In genomic region chr10:133526957-133527588, GRCh38 we compare ENCODE assay signal across 1 cellular context.
TF ChIP-seq lines count a peak whose summit lies in the region.

Gene CYP2E1 (plus strand): TSS chr10:133527363. CDS start chr10:133527396, 33 bp downstream.

TF ChIP-seq in IMR-90, 13 proteins besides CTCF, POLR2A, EP300 and RAD21:
- no peak for TF ChIP-seq CHD1 (IDR thresholded peaks at IDR 0.05; ENCODE audit: low read depth, low read length)
- no peak for TF ChIP-seq ELK1 (IDR thresholded peaks at IDR 0.05; ENCODE audit: borderline replicate concordance, low read depth, low read length)
- no peak for TF ChIP-seq RFX5 (IDR thresholded peaks at IDR 0.05; ENCODE audit: low read depth, low read length)
- no peak for TF ChIP-seq MXI1 (IDR thresholded peaks at IDR 0.05; ENCODE audit: borderline replicate concordance, low read depth, low read length)
- TF ChIP-seq SMC3 (IDR thresholded peaks at IDR 0.05; ENCODE audit: low read depth, low read length): no peak
- TF ChIP-seq USF2 (IDR thresholded peaks at IDR 0.05; ENCODE audit: low read depth, low read length): no peak
- no peak for TF ChIP-seq BHLHE40 (IDR thresholded peaks at IDR 0.05; ENCODE audit: low read depth, low read length)
- no peak for TF ChIP-seq CEBPB (IDR thresholded peaks at IDR 0.05; ENCODE audit: low read depth, low read length)
- TF ChIP-seq NFE2L2 (IDR thresholded peaks at IDR 0.05; ENCODE audit: low read depth, low read length): no peak
- no peak for TF ChIP-seq MAZ (IDR thresholded peaks at IDR 0.05; ENCODE audit: borderline replicate concordance, low read depth, low read length)
- no peak for TF ChIP-seq RCOR1 (IDR thresholded peaks at IDR 0.05; ENCODE audit: insufficient replicate concordance, low read length)
